ENCODE assay signal across 20 cellular contexts in genomic region chr12:1749019-1749418, GRCh38. TPM values are rescaled to one million over a fixed set of nuclear protein-coding genes. Genes with fewer than 3 reads are reported as not detected.
A peak's percentile ranks its signal among the peaks of the same experiment; 100 is the strongest.
DNase-seq lines count a peak whose midpoint lies in the region; ATAC-seq, FAIRE-seq and TF ChIP-seq lines count a peak whose summit lies in the region.
"Had no signal": no experiment of that assay in that cellular context is flagged by ENCODE, and none has a peak within 500 bp of the region (broad histone marks: within the 10 kb centered on the region; RNA-seq: fewer than 3 reads in every experiment).

No MANE protein-coding gene starts in this region.

- H3K9me3 ChIP-seq in SJCRH30 (replicated peaks), result no peaks in the 10 kb centered on the region
- H3K9me3 ChIP-seq in HepG2 (ENCODE audit: low read length), result 0 out of 2 replicates have a peak, but pooled peaks cover 9% of the 10 kb centered on the region
- no peaks in the 10 kb centered on the region for H3K9me3 ChIP-seq in GM23248 (ENCODE audit: low read depth)

- peaks cover 8% of the 10 kb centered on the region for H3K36me3 ChIP-seq in SJCRH30
- peaks cover 1 to 4% of the 10 kb centered on the region in 2 experiments; a peak in 2 of 5 replicates for H3K36me3 ChIP-seq in HepG2 (replicated peaks in 1 of 2; ENCODE audit: control insufficient read depth in 1 of 2, insufficient read depth in 2 of 2, low read length in 2 of 2)
- no peaks in the 10 kb centered on the region for H3K36me3 ChIP-seq in GM23248 (ENCODE audit: low read depth)
- H3K36me3 ChIP-seq: HAP-1 had no signal

- BruUV-seq in HepG2 (replicated peaks; lab: Mats Ljungman, UMichigan), result no TSS peak

- H3F3A ChIP-seq in GM23248 (ENCODE audit: insufficient read depth), result no peaks in the 10 kb centered on the region

- no peak for TF ChIP-seq RAD21 in HepG2 (CRISPR knock-in tag; IDR thresholded peaks at IDR 0.05)

- no peaks in the 10 kb centered on the region for H3K4me1 ChIP-seq in SJCRH30
- H3K4me1 ChIP-seq in HepG2 (ENCODE audit: insufficient read depth, low read length), result peaks cover 81% of the 10 kb centered on the region
- no peaks in the 10 kb centered on the region for H3K4me1 ChIP-seq in GM23248 (ENCODE audit: insufficient read depth)
- H3K4me1 ChIP-seq: A549, HAP-1 had no signal

- intact Hi-C loops in HepG2 (cut with micrococcal nuclease; ENCODE audit: unreplicated experiment), result no loop called here

- TF ChIP-seq POLR2A in HepG2 (IDR thresholded peaks at IDR 0.05; ENCODE audit: insufficient read depth in 1 of 2, low read depth in 2 of 2, low read length in 2 of 2), result no peak

- WGBS in HepG2 (ENCODE audit: low lambda C conversion rate), result 80% methylated on average over 5 of the region's 5 CpGs
- 98 to 99% methylated on average over 5 of the region's 5 CpGs for WGBS in GM23248 (ENCODE audit: low coverage in 1 of 2, low lambda C conversion rate in 2 of 2, missing lambda C conversion rate in 2 of 2), 2 experiments

- FAIRE-seq in HepG2 (lab: Jason Lieb, UNC), result no peak
- FAIRE-seq: A549, GM12892, GM18507, K562 had no signal

- H3K4me2 ChIP-seq in HepG2 (ENCODE audit: low read depth, low read length), result 0 out of 2 replicates have a peak overlapping the region, but pooled peaks have one; percentile 2
- no peak overlapping the region for H3K4me2 ChIP-seq in GM23248 (ENCODE audit: unreplicated experiment)
- H3K4me2 ChIP-seq: A549 had no signal

- DNase-seq in DMS53 (lab: John Stamatoyannopoulos, UW) (peak; percentile 42), DMS53 treated with DMSO at 0.1 percent for 48 hours (lab: John Stamatoyannopoulos, UW; ENCODE audit: unreplicated experiment) (no peak), SJCRH30 (peak; percentile 32 to 55), HepG2 (ENCODE audit: low spot score) (peak; percentile 21), GM23248 (no peak), NCI-H2081 treated with DMSO at 0.1 percent for 48 hours (lab: John Stamatoyannopoulos, UW) (no peak)
- no peak for DNase-seq in activated CD4-positive, alpha-beta T cell treated with anti-CD3 and anti-CD28 coated beads for 48 hours
- DNase-seq: AML-193; CD8-positive, alpha-beta T cell; DMS 273 treated with DMSO at 0.1 percent for 48 hours; DMS79; GDM1; GOT3; IMR-90 had no signal

- H3K4me3 ChIP-seq in SJCRH30, result no peak overlapping the region
- no peak overlapping the region for H3K4me3 ChIP-seq in HepG2 (replicated peaks in 1 of 3; ENCODE audit: insufficient read depth in 1 of 3, low read depth in 2 of 3, low read length in 3 of 3)
- no peak overlapping the region for H3K4me3 ChIP-seq in GM23248
- H3K4me3 ChIP-seq: A549, HAP-1, K562 had no signal

- TF ChIP-seq CTCF in HepG2 (CRISPR knock-in tag; IDR thresholded peaks at IDR 0.05), result no peak

- H4K20me1 ChIP-seq in HepG2 (ENCODE audit: insufficient read depth, low read length) (peaks cover 3% of the 10 kb centered on the region), GM23248 (ENCODE audit: insufficient read depth) (peaks cover 5% of the 10 kb centered on the region; the same call in 1 of the 2 replicates)

- TF ChIP-seq EP300 in HepG2 (IDR thresholded peaks at IDR 0.05; ENCODE audit: low read depth in 2 of 2, low read length in 2 of 2), result no peak
- TF ChIP-seq EP300 in HepG2 (CRISPR knock-in tag; IDR thresholded peaks at IDR 0.05; ENCODE audit: borderline replicate concordance), result no peak

- no peaks in the 10 kb centered on the region for H3K9me2 ChIP-seq in GM23248 (ENCODE audit: insufficient read depth)

- H2AFZ ChIP-seq in HepG2 (ENCODE audit: low read length) (no peak overlapping the region), GM23248 (no peak overlapping the region)

- no peak for ATAC-seq in HepG2
- ATAC-seq: A549; CD8-positive, alpha-beta T cell; K562 had no signal

- H3K27ac ChIP-seq in SJCRH30 (no peak overlapping the region), HepG2 (ENCODE audit: extremely low read length, insufficient read depth, low read length) (peak overlapping the region; percentile 9), GM23248 (no peak overlapping the region)
- H3K27ac ChIP-seq: 22Rv1, A549 had no signal

- POLR2A ChIA-PET in HepG2 (lab: Yijun Ruan, JAX), result interaction anchor here (0.7 kb wide), 1 partner anchor 60 kb away, joined by 3 read pairs; no protein-coding TSS in a partner anchor

- CTCF ChIA-PET in HepG2 (lab: Yijun Ruan, JAX; ENCODE audit: low intra/inter-chr PET ratio, low total read pairs), result no interaction called here

- no peaks in the 10 kb centered on the region for H3K27me3 ChIP-seq in SJCRH30
- H3K27me3 ChIP-seq in HepG2 (ENCODE audit: control insufficient read depth in 1 of 2, insufficient read depth in 2 of 2, low read length in 2 of 2), result no peaks in the 10 kb centered on the region
- no peaks in the 10 kb centered on the region for H3K27me3 ChIP-seq in GM23248 (replicated peaks; ENCODE audit: insufficient read depth)

- H3K9ac ChIP-seq in HepG2 (ENCODE audit: insufficient read depth, low read depth, low read length) (0 out of 2 replicates have a peak overlapping the region, but pooled peaks have one; percentile 11), GM23248 (no peak overlapping the region)

- in situ Hi-C loops in HepG2 (cut with HindIII; ENCODE audit: extremely low pct_ligation_motif_present, low pct_unique_long_range_greater_than_20kb) (no loop called here), GM23248 (cut with MboI) (no loop called here)

- H3K79me2 ChIP-seq in HepG2 (ENCODE audit: insufficient read depth, low read length) (peaks cover 91% of the 10 kb centered on the region), GM23248 (ENCODE audit: insufficient read depth) (peaks cover 89% of the 10 kb centered on the region)

RNA-seq across cellular contexts. Expression of gene ADIPOR2, which starts 58.1 kb away (rescaled TPM):
- 54.1 and 62.5 TPM in 2 replicates for total RNA-seq in SJCRH30 (2014; rRNA removed; shearing (Covaris generic))
- total RNA-seq in HepG2 (2016; rRNA removed; fragmentation: Illumina TruSeq; extraction: Trizol), result 35.2 and 40.8 TPM in 2 replicates
- total RNA-seq in HepG2 (2016; cell fraction: cytosol; rRNA removed; fragmentation: Illumina TruSeq; extraction: Trizol; ENCODE audit: low read depth), result 14.0 and 15.3 TPM in 2 replicates
- 34.6 and 36.8 TPM in 2 replicates for total RNA-seq in HepG2 (2016; cell fraction: insoluble cytoplasmic fraction; rRNA removed; fragmentation: Illumina TruSeq; extraction: Trizol)
- 32.2 and 37.5 TPM in 2 replicates for total RNA-seq in HepG2 (2016; cell fraction: membrane; rRNA removed; fragmentation: Illumina TruSeq; extraction: Trizol)
- total RNA-seq in HepG2 (2016; cell fraction: nucleus; rRNA removed; fragmentation: Illumina TruSeq; extraction: Trizol), result 57.1 and 62.9 TPM in 2 replicates
- polyA plus RNA-seq in HepG2 (2011; rRNA removed) (52.2 and 56.5 TPM in 2 replicates), GM23248 (2016; fragmentation: Nextera tagmentation; extraction: Ambion mirVana) (4.2 and 4.9 TPM in 2 replicates)
- 30.4 and 47.3 TPM in 2 replicates for polyA plus RNA-seq in HepG2 (2011; cell fraction: cytosol; rRNA removed)
- 39.2 and 60.6 TPM in 2 replicates for polyA plus RNA-seq in HepG2 (2011; cell fraction: nucleus; rRNA removed)
- polyA plus RNA-seq in HepG2 (2012), result 68.6 and 70.3 TPM in 2 replicates
- 8.2 TPM in 2 replicates for polyA plus RNA-seq in HepG2 (2016; cell fraction: cytosol; fragmentation: Illumina TruSeq; extraction: Trizol; ENCODE audit: low read depth)
- polyA plus RNA-seq in HepG2 (2016; cell fraction: insoluble cytoplasmic fraction; fragmentation: Illumina TruSeq; extraction: Trizol; ENCODE audit: low read depth), result 42.4 and 47.2 TPM in 2 replicates
- 24.7 and 28.3 TPM in 2 replicates for polyA plus RNA-seq in HepG2 (2016; cell fraction: membrane; fragmentation: Illumina TruSeq; extraction: Trizol; ENCODE audit: low read depth)
- polyA plus RNA-seq in HepG2 (2016; cell fraction: nucleus; fragmentation: Illumina TruSeq; extraction: Trizol; ENCODE audit: insufficient read depth, low read depth), result 75.6 and 80.5 TPM in 2 replicates
- polyA minus RNA-seq in HepG2 (2011; rRNA and poly(A)+ RNA removed; ENCODE audit: low replicate concordance), result 53.2 and 63.9 TPM in 2 replicates
- polyA minus RNA-seq in HepG2 (2011; cell fraction: cytosol; rRNA and poly(A)+ RNA removed), result 37.1 and 43.3 TPM in 2 replicates
- polyA minus RNA-seq in HepG2 (2011; cell fraction: nucleus; rRNA and poly(A)+ RNA removed), result 89.9 and 92.1 TPM in 2 replicates
- total RNA-seq in GM23248 (2014; rRNA removed; shearing (Covaris generic)), result 18.8 TPM in 2 replicates

Comparison
In these comparisons a context has a peak if more than half of its experiments do, and no peak if none do; other contexts are left out.
1. DNase-seq: peak in DMS53 (single experiment), SJCRH30 (2 of 2) and HepG2 (single experiment); none in DMS53 treated with DMSO at 0.1 percent for 48 hours (single experiment), activated CD4-positive, alpha-beta T cell treated with anti-CD3 and anti-CD28 coated beads for 48 hours (single experiment), GM23248 (single experiment) and NCI-H2081 treated with DMSO at 0.1 percent for 48 hours (single experiment).